21 cellular contexts compared by ENCODE assay signal in genomic region chr3:53707222-53707621, GRCh38.
DNase-seq lines count a peak whose midpoint lies in the region; ATAC-seq, FAIRE-seq and TF ChIP-seq lines count a peak whose summit lies in the region.
"Had no signal": no experiment of that assay in that cellular context is flagged by ENCODE, and none has a peak within 500 bp of the region (broad histone marks: within the 10 kb centered on the region; RNA-seq: fewer than 3 reads in every experiment).

No MANE protein-coding gene starts in this region.

- no peak for DNase-seq in Right ventricle myocardium superior
- DNase-seq in right cardiac atrium: no peak
- no peak for DNase-seq in upper lobe of left lung
- no peak for DNase-seq in HTR-8/SVneo (ENCODE audit: insufficient read length, low spot score)
- DNase-seq in nucleus accumbens (lab: John Stamatoyannopoulos, UW): no peak
- no peak for DNase-seq in aorta
- DNase-seq: ACHN; CD4-positive, alpha-beta memory T cell; GM23248; HFFc6; KBM-7; MM.1S; NCI-H1092; NCI-H1436; NCI-H187 treated with DMSO at 0.1 percent for 48 hours; NCI-H2107; SJCRH30 had no signal

- H3K4me1 ChIP-seq in right cardiac atrium (ENCODE audit: control insufficient read depth, insufficient read depth, low read length) (peaks cover 7% of the 10 kb centered on the region), upper lobe of left lung (peaks cover 22 to 44% (median 37%) of the 10 kb centered on the region in 4 donors), aorta (ENCODE audit: control insufficient read depth in 1 of 2, insufficient read depth in 2 of 2, low read length in 2 of 2) (no peaks in the 10 kb centered on the region)
- H3K4me1 ChIP-seq: SJCRH30 had no signal

- H3K27me3 ChIP-seq in right cardiac atrium (ENCODE audit: control insufficient read depth, insufficient read depth) (no peaks in the 10 kb centered on the region), upper lobe of left lung (no peaks in the 10 kb centered on the region), aorta (ENCODE audit: control insufficient read depth in 1 of 2, insufficient read depth in 2 of 2, low read length in 1 of 2) (no peaks in the 10 kb centered on the region)
- H3K27me3 ChIP-seq: BLaER1, SJCRH30 had no signal

- H3K4me3 ChIP-seq in right cardiac atrium (ENCODE audit: low read length) (no peak overlapping the region), upper lobe of left lung (no peak overlapping the region), aorta (ENCODE audit: low read length in 2 of 2) (no peak overlapping the region)
- H3K4me3 ChIP-seq: BLaER1, GM23248, SJCRH30 had no signal

- FAIRE-seq in HTR-8/SVneo (lab: Jason Lieb, UNC): no peak
- FAIRE-seq: GM12891 had no signal

- TF ChIP-seq EP300 in upper lobe of left lung (IDR thresholded peaks at IDR 0.05): no peak

- H3K9me3 ChIP-seq in right cardiac atrium (ENCODE audit: control insufficient read depth, low read length) (no peaks in the 10 kb centered on the region), upper lobe of left lung (no peaks in the 10 kb centered on the region), aorta (ENCODE audit: control insufficient read depth, low read length) (no peaks in the 10 kb centered on the region)
- H3K9me3 ChIP-seq: BLaER1, SJCRH30 had no signal

- H3K27ac ChIP-seq in VCaP (peak overlapping the region; percentile 78), right cardiac atrium (ENCODE audit: low read length) (peak overlapping the region; percentile 73), upper lobe of left lung (peak overlapping the region in 3 of 4 donors; percentile 38 to 64 (median 63)), aorta (ENCODE audit: low read depth in 1 of 2, low read length in 2 of 2) (no peak overlapping the region)
- H3K27ac ChIP-seq: BLaER1, GM23248, SJCRH30 had no signal

- TF ChIP-seq CTCF in VCaP (conservative IDR thresholded peaks at IDR 0.05) (no peak), upper lobe of left lung (IDR thresholded peaks at IDR 0.05) (no peak)

- intact Hi-C loops in Right ventricle myocardium superior (cut with DNase I) (loop anchor here (5.0 kb wide), 1 partner anchor 405 kb away; no protein-coding TSS in a partner anchor), right cardiac atrium (cut with DNase I) (loop anchor here in 2 of 4 donors (5.0 to 10.0 kb wide), 3 partner anchors 35 to 412 kb away; no protein-coding TSS in a partner anchor), aorta (cut with DNase I) (no loop called here)

- TF ChIP-seq POLR2A in upper lobe of left lung (IDR thresholded peaks at IDR 0.05): no peak

- ATAC-seq in Right ventricle myocardium superior (ENCODE audit: poor library complexity) (peak; percentile 53), right cardiac atrium (peak; percentile 54 to 57), upper lobe of left lung (ENCODE audit: low FRiP score in 2 of 2) (no peak), aorta (ENCODE audit: low FRiP score) (no peak)
- ATAC-seq: Panc1 had no signal

- H3K36me3 ChIP-seq in upper lobe of left lung: peaks cover 0 to 3% (median 0%) of the 10 kb centered on the region in 4 donors
- no peaks in the 10 kb centered on the region for H3K36me3 ChIP-seq in aorta (ENCODE audit: control insufficient read depth in 1 of 2, insufficient read depth in 2 of 2, low read length in 1 of 2)
- H3K36me3 ChIP-seq: BLaER1, SJCRH30 had no signal

Comparison
In these comparisons a context has a peak if more than half of its experiments do, and no peak if none do; other contexts are left out.
1. H3K27ac ChIP-seq: peak in VCaP (single experiment), right cardiac atrium (single experiment) and upper lobe of left lung (3 of 4); none in aorta (0 of 2).
2. ATAC-seq: peak in Right ventricle myocardium superior (single experiment) and right cardiac atrium (2 of 2); none in upper lobe of left lung (0 of 2) and aorta (single experiment).